Comparison of ENCODE assay signal across 14 cellular contexts in the genomic region with DNA sequence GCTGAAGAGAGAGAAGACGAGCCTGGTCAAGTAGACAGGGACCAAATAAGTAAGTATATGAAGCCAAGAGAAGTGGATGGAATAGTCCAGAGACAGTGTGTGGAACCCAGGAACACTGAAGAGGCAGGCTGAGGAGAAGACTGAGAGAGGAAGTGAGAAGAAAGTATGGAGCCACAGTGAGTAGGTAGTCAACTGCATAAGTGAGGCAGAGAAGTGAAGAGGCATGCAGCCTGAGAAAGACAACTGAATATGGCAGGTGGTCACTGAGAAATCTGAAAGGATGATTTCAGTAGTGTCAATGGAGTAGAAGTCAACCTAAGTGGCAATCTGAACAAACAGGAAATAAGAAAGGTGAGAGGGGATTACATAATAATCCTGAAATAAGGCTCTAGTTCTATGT. TPM values are rescaled to one million over a fixed set of nuclear protein-coding genes. Genes with fewer than 3 reads are reported as not detected.
DNase-seq lines count a peak whose midpoint lies in the region; ATAC-seq and TF ChIP-seq lines count a peak whose summit lies in the region.
"Had no signal": no experiment of that assay in that cellular context is flagged by ENCODE, and none has a peak within 500 bp of the region (broad histone marks: within the 10 kb centered on the region; RNA-seq: fewer than 3 reads in every experiment).

No MANE protein-coding gene starts in this region.

- H3K27ac ChIP-seq in RWPE1, result no peak overlapping the region
- H3K27ac ChIP-seq: right lobe of liver, tibial artery had no signal

- intact Hi-C loops in activated T-helper 2 cell treated with anti-CD3 and anti-CD28 coated beads, Interferon-gamma antibody, Interleukin-2, Interleukin-4, amounts not matched to agents 10 μg/mL and 5 μg/mL and 100 μg/mL, durations not matched to agents 14 hours and 24 hours and 36 hours (cut with micrococcal nuclease), result no loop called here
- intact Hi-C loops in left cardiac atrium (cut with DNase I), result no loop called here

- no peaks in the 10 kb centered on the region for H3K9me3 Mint-ChIP-seq in activated T-helper 2 cell treated with anti-CD3 and anti-CD28 coated beads, Interferon-gamma antibody, Interleukin-2, Interleukin-4, amounts not matched to agents 10 μg/mL and 5 μg/mL and 100 μg/mL, durations not matched to agents 14 hours and 24 hours and 36 hours
- H3K9me3 Mint-ChIP-seq in naive thymus-derived CD8-positive, alpha-beta T cell, result no peaks in the 10 kb centered on the region

- CTCF ChIA-PET in RWPE1 (lab: Yijun Ruan, JAX), result no interaction called here

- peak overlapping the region; percentile 0 for H3K27ac Mint-ChIP-seq in activated T-helper 2 cell treated with anti-CD3 and anti-CD28 coated beads, Interferon-gamma antibody, Interleukin-2, Interleukin-4, amounts not matched to agents 10 μg/mL and 5 μg/mL and 100 μg/mL, durations not matched to agents 14 hours and 24 hours and 36 hours
- H3K27ac Mint-ChIP-seq in naive thymus-derived CD8-positive, alpha-beta T cell, result peak overlapping the region in 5 of 10 donors; percentile 7 to 38 (median 30)

- POLR2A ChIA-PET in naive thymus-derived CD8-positive, alpha-beta T cell (lab: Charles Lee), result no interaction called here
- POLR2A ChIA-PET in RWPE1 (lab: Yijun Ruan, JAX; ENCODE audit: low non-redundant PET), result no interaction called here

- ATAC-seq in GM18502 (IDR thresholded peaks at IDR 0.05; ENCODE audit: poor library complexity, unreplicated experiment) (peak; percentile 72), GM21447 (IDR thresholded peaks at IDR 0.05; ENCODE audit: unreplicated experiment) (peak; percentile 49), HG02938 (IDR thresholded peaks at IDR 0.05; ENCODE audit: unreplicated experiment) (peak; percentile 45), left cardiac atrium (no peak)
- no peak for ATAC-seq in naive thymus-derived CD8-positive, alpha-beta T cell
- ATAC-seq: K562, right lobe of liver had no signal

- DNase-seq in activated T-helper 2 cell treated with anti-CD3 and anti-CD28 coated beads, Interferon-gamma antibody, Interleukin-2, Interleukin-4, amounts not matched to agents 10 μg/mL and 5 μg/mL and 100 μg/mL, durations not matched to agents 14 hours and 24 hours and 36 hours (ENCODE audit: low spot score), result no peak
- DNase-seq in naive thymus-derived CD8-positive, alpha-beta T cell, result no peak
- no peak for DNase-seq in RWPE1 (ENCODE audit: low spot score)
- no peak for DNase-seq in left cardiac atrium
- no peak for DNase-seq in NCI-H187 treated with DMSO at 0.1 percent for 48 hours (lab: John Stamatoyannopoulos, UW)
- DNase-seq: activated naive CD4-positive, alpha-beta T cell treated with Interleukin-2 at 50 U/mL for 16 hours; effector memory CD4-positive, alpha-beta T cell; NCI-H1436; right lobe of liver; tibial artery had no signal

- H3K4me1 Mint-ChIP-seq in activated T-helper 2 cell treated with anti-CD3 and anti-CD28 coated beads, Interferon-gamma antibody, Interleukin-2, Interleukin-4, amounts not matched to agents 10 μg/mL and 5 μg/mL and 100 μg/mL, durations not matched to agents 14 hours and 24 hours and 36 hours (ENCODE audit: low read depth), result no peaks in the 10 kb centered on the region
- H3K4me1 Mint-ChIP-seq in naive thymus-derived CD8-positive, alpha-beta T cell, result peaks cover 0 to 6% (median 0%) of the 10 kb centered on the region in 4 donors

- peaks cover 63% of the 10 kb centered on the region for H3K36me3 Mint-ChIP-seq in activated T-helper 2 cell treated with anti-CD3 and anti-CD28 coated beads, Interferon-gamma antibody, Interleukin-2, Interleukin-4, amounts not matched to agents 10 μg/mL and 5 μg/mL and 100 μg/mL, durations not matched to agents 14 hours and 24 hours and 36 hours (ENCODE audit: low read depth)
- H3K36me3 Mint-ChIP-seq in naive thymus-derived CD8-positive, alpha-beta T cell, result peaks cover 24 to 76% (median 30%) of the 10 kb centered on the region in 3 donors

- H3K27me3 Mint-ChIP-seq in activated T-helper 2 cell treated with anti-CD3 and anti-CD28 coated beads, Interferon-gamma antibody, Interleukin-2, Interleukin-4, amounts not matched to agents 10 μg/mL and 5 μg/mL and 100 μg/mL, durations not matched to agents 14 hours and 24 hours and 36 hours (ENCODE audit: low read depth), result no peaks in the 10 kb centered on the region
- no peaks in the 10 kb centered on the region for H3K27me3 Mint-ChIP-seq in naive thymus-derived CD8-positive, alpha-beta T cell

- no peak overlapping the region for H3K4me3 Mint-ChIP-seq in activated T-helper 2 cell treated with anti-CD3 and anti-CD28 coated beads, Interferon-gamma antibody, Interleukin-2, Interleukin-4, amounts not matched to agents 10 μg/mL and 5 μg/mL and 100 μg/mL, durations not matched to agents 14 hours and 24 hours and 36 hours (ENCODE audit: low read depth)
- no peak overlapping the region for H3K4me3 Mint-ChIP-seq in naive thymus-derived CD8-positive, alpha-beta T cell

- no peak for TF ChIP-seq CTCF in RWPE1 (conservative IDR thresholded peaks at IDR 0.05; ENCODE audit: low read depth)

RNA-seq across cellular contexts. Expression of a gene that starts 55.4 kb away (rescaled TPM):
- 27.6 and 27.8 TPM in 2 replicates for total RNA-seq in activated T-helper 2 cell treated with anti-CD3 and anti-CD28 coated beads, Interferon-gamma antibody, Interleukin-2, Interleukin-4, amounts not matched to agents 10 μg/mL and 5 μg/mL and 100 μg/mL, durations not matched to agents 14 hours and 24 hours and 36 hours
- 10 to 100 TPM; 31.3 to 31.4 TPM for total RNA-seq in naive thymus-derived CD8-positive, alpha-beta T cell
- polyA plus RNA-seq in naive thymus-derived CD8-positive, alpha-beta T cell, result 10 to 100 TPM; 18.9 to 34.4 (median 25.9) TPM
- 10 to 100 TPM; 13.7 to 14.7 TPM for total RNA-seq in left cardiac atrium

Comparison
In these comparisons a context has a peak if more than half of its experiments do, and no peak if none do; other contexts are left out.
1. ATAC-seq: peak in GM18502 (single experiment), GM21447 (single experiment) and HG02938 (single experiment); none in naive thymus-derived CD8-positive, alpha-beta T cell (0 of 2) and left cardiac atrium (0 of 2).